ENCODE assay signal across 8 cellular contexts in genomic region chr14:55074662-55075061, GRCh38. TPM values are rescaled to one million over a fixed set of nuclear protein-coding genes. Genes with fewer than 3 reads are reported as not detected.
A peak's percentile ranks its signal among the peaks of the same experiment; 100 is the strongest.
DNase-seq lines count a peak whose midpoint lies in the region; ATAC-seq, FAIRE-seq and TF ChIP-seq lines count a peak whose summit lies in the region.

No MANE protein-coding gene starts in this region.

- DNase-seq in AG20443 (ENCODE audit: low spot score) (peak; percentile 9), mesenteric fat pad (ENCODE audit: low spot score) (no peak), hippocampal formation (lab: John Stamatoyannopoulos, UW) (no peak), pancreas (no peak), HPDE6-E6E7 (ENCODE audit: extremely low spot score) (no peak)

- H3K36me3 Mint-ChIP-seq in activated naive CD8-positive, alpha-beta T cell: no peaks in the 10 kb centered on the region

- peaks cover 32% of the 10 kb centered on the region for H3K4me1 Mint-ChIP-seq in activated naive CD8-positive, alpha-beta T cell (ENCODE audit: low read depth)

- ATAC-seq in GM19025 (IDR thresholded peaks at IDR 0.05; ENCODE audit: low read depth, unreplicated experiment): peak; percentile 35
- ATAC-seq in HG03175 (IDR thresholded peaks at IDR 0.05; ENCODE audit: unreplicated experiment): peak; percentile 52
- ATAC-seq in pancreas: no peak

- no peak for TF ChIP-seq CTCF in pancreas (IDR thresholded peaks at IDR 0.05)

- WGBS in pancreas, 2 donors: 30 to 36% methylated on average over 5 of the region's 5 CpGs

- intact Hi-C loops in pancreas (cut with DNase I): no loop called here

- H3K9me3 ChIP-seq in pancreas: no peaks in the 10 kb centered on the region

- no peaks in the 10 kb centered on the region for H3K9me3 Mint-ChIP-seq in activated naive CD8-positive, alpha-beta T cell (ENCODE audit: low read depth)

- H3K27ac ChIP-seq in pancreas: no peak overlapping the region

- no peaks in the 10 kb centered on the region for H3K27me3 ChIP-seq in pancreas

- FAIRE-seq in pancreas (lab: Jason Lieb, UNC): no peak

- no peaks in the 10 kb centered on the region for H3K4me1 ChIP-seq in pancreas

- peaks cover 1% of the 10 kb centered on the region for H3K27me3 Mint-ChIP-seq in activated naive CD8-positive, alpha-beta T cell

- H3K4me3 Mint-ChIP-seq in activated naive CD8-positive, alpha-beta T cell: peak overlapping the region; percentile 9

- no peak overlapping the region for H3K4me3 ChIP-seq in pancreas

- no peaks in the 10 kb centered on the region for H3K36me3 ChIP-seq in pancreas

- no peak overlapping the region for H3K27ac Mint-ChIP-seq in activated naive CD8-positive, alpha-beta T cell

RNA-seq across cellular contexts. Expression of gene MAPK1IP1L, which starts 23.2 kb away (rescaled TPM):
- total RNA-seq in mesenteric fat pad (89.6 TPM), pancreas (10 to 100 TPM; 15.2 to 29.7 (median 23.1) TPM)
- polyA plus RNA-seq in pancreas: 10 to 100 TPM; 12.9 to 24.2 TPM

RNA-seq across cellular contexts. Expression of gene SOCS4, which starts 47.6 kb away (rescaled TPM):
- total RNA-seq in mesenteric fat pad: 29.2 TPM
- total RNA-seq in pancreas: 10 to 100 TPM in 2 of 6 donors, 1 to 10 TPM in 4; 4.9 to 13.4 (median 6.5) TPM
- polyA plus RNA-seq in pancreas: 1 to 10 TPM; 2.4 to 4.9 TPM

RNA-seq across cellular contexts. Expression of gene WDHD1, which starts 47.8 kb away (rescaled TPM):
- total RNA-seq in mesenteric fat pad (3.6 TPM), pancreas (1 to 10 TPM in 4 of 6 donors, under 1 TPM in 2; 0.46 to 2.3 (median 1.2) TPM)
- under 1 TPM; 0.45 to 0.57 TPM for polyA plus RNA-seq in pancreas

RNA-seq across cellular contexts. Expression of gene LGALS3, which starts 54.4 kb away (rescaled TPM):
- total RNA-seq in mesenteric fat pad (241 TPM), pancreas (10 to 100 TPM; 22.6 to 77.8 (median 40.6) TPM)
- polyA plus RNA-seq in pancreas: 10 to 100 TPM; 53.1 to 74.7 TPM

Comparison
In these comparisons a context has a peak if more than half of its experiments do, and no peak if none do; other contexts are left out.
1. ATAC-seq: peak in GM19025 (single experiment) and HG03175 (single experiment); none in pancreas (0 of 4).